Comparison of ENCODE assay signal across 8 cellular contexts in the genomic region with DNA sequence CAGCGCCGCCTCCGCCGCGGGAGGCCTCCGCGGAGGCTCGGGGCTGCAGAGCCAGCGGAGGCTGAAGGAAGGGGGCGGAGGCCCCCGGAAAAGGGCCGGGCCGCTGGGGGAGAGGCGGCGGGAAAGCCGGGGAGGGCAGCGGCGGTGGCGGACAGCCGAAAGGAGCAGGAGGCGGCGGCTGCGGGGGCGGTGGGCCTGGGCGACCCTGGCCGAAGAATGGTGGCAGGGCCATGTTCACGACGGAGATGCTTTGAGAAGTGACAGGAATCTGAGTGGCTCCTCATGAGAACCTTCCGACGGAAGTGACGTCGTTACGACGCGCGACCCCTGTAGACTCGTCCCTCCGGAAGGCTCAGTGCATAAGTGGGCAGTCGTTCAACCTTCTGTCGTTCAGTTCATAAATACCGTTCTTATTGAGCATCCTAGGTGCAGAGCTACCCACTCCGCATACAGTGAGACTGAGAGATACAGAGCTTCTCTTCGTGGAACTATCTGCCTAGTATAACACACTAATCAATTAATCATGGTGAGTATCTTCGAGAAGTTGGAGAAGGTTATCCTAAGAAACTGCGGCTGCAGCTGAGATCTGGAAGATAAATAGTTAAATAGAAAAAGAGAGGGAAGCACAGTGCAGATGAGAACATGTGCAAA. TPM values are rescaled to one million over a fixed set of nuclear protein-coding genes. Genes with fewer than 3 reads are reported as not detected.
DNase-seq lines count a peak whose midpoint lies in the region; ATAC-seq and TF ChIP-seq lines count a peak whose summit lies in the region.

A gene with protein sequence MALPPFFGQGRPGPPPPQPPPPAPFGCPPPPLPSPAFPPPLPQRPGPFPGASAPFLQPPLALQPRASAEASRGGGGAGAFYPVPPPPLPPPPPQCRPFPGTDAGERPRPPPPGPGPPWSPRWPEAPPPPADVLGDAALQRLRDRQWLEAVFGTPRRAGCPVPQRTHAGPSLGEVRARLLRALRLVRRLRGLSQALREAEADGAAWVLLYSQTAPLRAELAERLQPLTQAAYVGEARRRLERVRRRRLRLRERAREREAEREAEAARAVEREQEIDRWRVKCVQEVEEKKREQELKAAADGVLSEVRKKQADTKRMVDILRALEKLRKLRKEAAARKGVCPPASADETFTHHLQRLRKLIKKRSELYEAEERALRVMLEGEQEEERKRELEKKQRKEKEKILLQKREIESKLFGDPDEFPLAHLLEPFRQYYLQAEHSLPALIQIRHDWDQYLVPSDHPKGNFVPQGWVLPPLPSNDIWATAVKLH (minus strand): TSS at position 259 of the 651 bp plus-strand sequence. CDS start 27 bp downstream, at position 232.

- CTCF ChIA-PET in activated B cell treated with CpG ODN at 0.5 μM for 24 hours (lab: Charles Lee), result no interaction called here

- H3K36me3 Mint-ChIP-seq in activated B cell treated with CpG ODN at 0.5 μM for 24 hours (ENCODE audit: low read depth), result peaks cover 20% of the 10 kb centered on the region

- intact Hi-C loops in activated B cell treated with CpG ODN at 0.5 μM for 24 hours (cut with micrococcal nuclease), result loop anchor here (1.0 to 2.0 kb wide), 3 partner anchors 52 to 171 kb away; a partner anchor contains a TSS

- ATAC-seq in GM18873 (IDR thresholded peaks at IDR 0.05; ENCODE audit: low FRiP score, unreplicated experiment) (peak; percentile 75), HG03159 (IDR thresholded peaks at IDR 0.05; ENCODE audit: unreplicated experiment) (peak; percentile 84), activated B cell treated with CpG ODN at 0.5 μM for 24 hours (ENCODE audit: low read depth) (peak; percentile 95)

- no peaks in the 10 kb centered on the region for H3K27me3 Mint-ChIP-seq in activated B cell treated with CpG ODN at 0.5 μM for 24 hours

- H3K9me3 Mint-ChIP-seq in activated B cell treated with CpG ODN at 0.5 μM for 24 hours, result peaks cover 5% of the 10 kb centered on the region

- peak within 1 kb of the TSS; percentile 89 for H3K4me3 Mint-ChIP-seq in activated B cell treated with CpG ODN at 0.5 μM for 24 hours

- DNase-seq in ACHN, result peak; percentile 84
- DNase-seq in NCI-H226, result peak; percentile 86
- DNase-seq in activated B cell treated with CpG ODN at 0.5 μM for 24 hours, result peak; percentile 70
- peak; percentile 11 to 96 (median 83) for DNase-seq in caudate nucleus (lab: John Stamatoyannopoulos, UW)
- DNase-seq in iris pigment epithelial cell (ENCODE audit: low read depth), result peak; percentile 94
- DNase-seq in stimulated activated CD4-positive, alpha-beta T cell treated with anti-CD3 and anti-CD28 coated beads, Interleukin-12 subunit alpha, Interleukin-12 subunit beta, amount 100 ng/mL, for 24 hours (ENCODE audit: low read depth in 2 of 2), result peak; percentile 62 to 75

- H3K27ac ChIP-seq in caudate nucleus (ENCODE audit: low read depth, low read length), result peak within 1 kb of the TSS; percentile 38

- TF ChIP-seq CTCF in activated B cell treated with CpG ODN at 0.5 μM for 24 hours (IDR thresholded peaks at IDR 0.05), result no peak

- POLR2A ChIA-PET in activated B cell treated with CpG ODN at 0.5 μM for 24 hours (lab: Charles Lee), result interaction anchor here (0.5 to 1.7 kb wide), 13 partner anchors 11 to 1630 kb away, joined by 3 to 14 read pairs (median 4); a partner anchor contains a TSS

- peak within 1 kb of the TSS; percentile 84 for H3K27ac Mint-ChIP-seq in activated B cell treated with CpG ODN at 0.5 μM for 24 hours

- in situ Hi-C loops in ACHN (cut with HindIII; ENCODE audit: low pct_ligation_motif_present, low pct_unique_long_range_greater_than_20kb, low sequenced_read_pairs), result no loop called here

- peaks cover 28% of the 10 kb centered on the region for H3K4me1 Mint-ChIP-seq in activated B cell treated with CpG ODN at 0.5 μM for 24 hours

RNA-seq across cellular contexts. Expression of the gene that starts here (rescaled TPM):
- 29.3 and 30.7 TPM in 2 replicates for total RNA-seq in activated B cell treated with CpG ODN at 0.5 μM for 24 hours

Comparison
In these comparisons a context has a peak if more than half of its experiments do, and no peak if none do; other contexts are left out.
1. Peak in every context shown above with its lines: DNase-seq, ATAC-seq and H3K27ac ChIP-seq.